Comparison of ENCODE assay signal across 8 cellular contexts in genomic region chr1:36463773-36464604, GRCh38. TPM values are rescaled to one million over a fixed set of nuclear protein-coding genes. Genes with fewer than 3 reads are reported as not detected.
A peak's percentile ranks its signal among the peaks of the same experiment; 100 is the strongest.
DNase-seq lines count a peak whose midpoint lies in the region; ATAC-seq and TF ChIP-seq lines count a peak whose summit lies in the region.

Gene MRPS15 (minus strand): TSS chr1:36464384. CDS start chr1:36464275, 109 bp downstream.

- H3K36me3 Mint-ChIP-seq in T-helper 1 cell treated with Interleukin-12 subunit alpha and Interleukin-12 subunit beta and Interleukin-4 antibody, amounts not matched to agents 30 μg/mL and 1 μg/mL, for 36 hours (ENCODE audit: low read depth) = peaks cover 23% of the 10 kb centered on the region

- in situ Hi-C loops in GM13977 (cut with MboI; ENCODE audit: low pct_unique_long_range_greater_than_20kb, low sequenced_read_pairs, unreplicated experiment) = no loop called here

- H3K4me1 ChIP-seq in left ventricle myocardium inferior = peaks cover 31% of the 10 kb centered on the region
- no peaks in the 10 kb centered on the region for H3K4me1 ChIP-seq in prostate gland (replicated peaks)
- H3K4me1 ChIP-seq in urinary bladder (ENCODE audit: insufficient read depth) = no peaks in the 10 kb centered on the region

- ATAC-seq in HG02884 (IDR thresholded peaks at IDR 0.05; ENCODE audit: unreplicated experiment) = peak; percentile 77

- DNase-seq in GM13977 (ENCODE audit: low spot score) (peak; percentile 96), NCI-H1694 (lab: John Stamatoyannopoulos, UW) (peak; percentile 82), amygdala (lab: John Stamatoyannopoulos, UW) (peak; percentile 57 to 97 (median 92)), left ventricle myocardium inferior (peak; percentile 97), prostate gland (ENCODE audit: low spot score) (peak; percentile 96)

- no peak for TF ChIP-seq CTCF in GM13977 (IDR thresholded peaks at IDR 0.05; ENCODE audit: extremely low read depth, insufficient read depth, missing control alignments)
- TF ChIP-seq CTCF in left ventricle myocardium inferior (IDR thresholded peaks at IDR 0.05; ENCODE audit: borderline replicate concordance) = no peak
- peak in 1 of 4 experiments; percentile 5 for TF ChIP-seq CTCF in prostate gland (IDR thresholded peaks at IDR 0.05)

- H3K27ac ChIP-seq in left ventricle myocardium inferior (replicated peaks) (peak within 1 kb of the TSS; percentile 90), prostate gland (peak within 1 kb of the TSS; percentile 78 to 89), urinary bladder (ENCODE audit: low read depth) (peak within 1 kb of the TSS; percentile 80)

- H3K9me3 Mint-ChIP-seq in T-helper 1 cell treated with Interleukin-12 subunit alpha and Interleukin-12 subunit beta and Interleukin-4 antibody, amounts not matched to agents 30 μg/mL and 1 μg/mL, for 36 hours = no peaks in the 10 kb centered on the region

- H3K9me3 ChIP-seq in left ventricle myocardium inferior (replicated peaks) (no peaks in the 10 kb centered on the region), prostate gland (no peaks in the 10 kb centered on the region)

- H3K4me3 ChIP-seq in left ventricle myocardium inferior (peak within 1 kb of the TSS; percentile 95), prostate gland (peak within 1 kb of the TSS; percentile 59 to 71), urinary bladder (ENCODE audit: low read depth, low read length) (peak within 1 kb of the TSS; percentile 83)

- peak; percentile 84 for TF ChIP-seq POLR2A in prostate gland (IDR thresholded peaks at IDR 0.05)

- H3K27ac Mint-ChIP-seq in T-helper 1 cell treated with Interleukin-12 subunit alpha and Interleukin-12 subunit beta and Interleukin-4 antibody, amounts not matched to agents 30 μg/mL and 1 μg/mL, for 36 hours = peak within 1 kb of the TSS; percentile 94

- peaks cover 44% of the 10 kb centered on the region for H3K4me1 Mint-ChIP-seq in T-helper 1 cell treated with Interleukin-12 subunit alpha and Interleukin-12 subunit beta and Interleukin-4 antibody, amounts not matched to agents 30 μg/mL and 1 μg/mL, for 36 hours (ENCODE audit: low read depth)

- WGBS in prostate gland = under 1% methylated on average over 47 of the region's 66 CpGs
- under 1% methylated on average over 66 of the region's 66 CpGs for WGBS in urinary bladder

- peaks cover 31% of the 10 kb centered on the region for H3K36me3 ChIP-seq in left ventricle myocardium inferior
- H3K36me3 ChIP-seq in prostate gland = no peaks in the 10 kb centered on the region
- H3K36me3 ChIP-seq in urinary bladder (ENCODE audit: insufficient read depth) = no peaks in the 10 kb centered on the region

- intact Hi-C loops in left ventricle myocardium inferior (cut with micrococcal nuclease) = no loop called here
- intact Hi-C loops in prostate gland (cut with DNase I) = no loop called here

- H3K27me3 Mint-ChIP-seq in T-helper 1 cell treated with Interleukin-12 subunit alpha and Interleukin-12 subunit beta and Interleukin-4 antibody, amounts not matched to agents 30 μg/mL and 1 μg/mL, for 36 hours (ENCODE audit: low read depth) = no peaks in the 10 kb centered on the region

- H3K4me3 Mint-ChIP-seq in T-helper 1 cell treated with Interleukin-12 subunit alpha and Interleukin-12 subunit beta and Interleukin-4 antibody, amounts not matched to agents 30 μg/mL and 1 μg/mL, for 36 hours = peak within 1 kb of the TSS; percentile 100

- H3K27me3 ChIP-seq in left ventricle myocardium inferior (ENCODE audit: low read depth) = no peaks in the 10 kb centered on the region
- no peaks in the 10 kb centered on the region for H3K27me3 ChIP-seq in prostate gland (replicated peaks; ENCODE audit: insufficient read depth)

RNA-seq across cellular contexts. Expression of gene MRPS15, which starts in this region (rescaled TPM):
- total RNA-seq in left ventricle myocardium inferior = 108 TPM
- 10 to 100 TPM; 53.3 to 66.0 TPM for total RNA-seq in prostate gland
- total RNA-seq in urinary bladder = 26.0 TPM
- 69.9 TPM for polyA plus RNA-seq in urinary bladder

Comparison
In these comparisons a context has a peak if more than half of its experiments do, and no peak if none do; other contexts are left out.
1. Peak in every context shown above with its lines: DNase-seq, ATAC-seq, H3K4me3 ChIP-seq and H3K27ac ChIP-seq.